15 cellular contexts compared by ENCODE assay signal in the genomic region with DNA sequence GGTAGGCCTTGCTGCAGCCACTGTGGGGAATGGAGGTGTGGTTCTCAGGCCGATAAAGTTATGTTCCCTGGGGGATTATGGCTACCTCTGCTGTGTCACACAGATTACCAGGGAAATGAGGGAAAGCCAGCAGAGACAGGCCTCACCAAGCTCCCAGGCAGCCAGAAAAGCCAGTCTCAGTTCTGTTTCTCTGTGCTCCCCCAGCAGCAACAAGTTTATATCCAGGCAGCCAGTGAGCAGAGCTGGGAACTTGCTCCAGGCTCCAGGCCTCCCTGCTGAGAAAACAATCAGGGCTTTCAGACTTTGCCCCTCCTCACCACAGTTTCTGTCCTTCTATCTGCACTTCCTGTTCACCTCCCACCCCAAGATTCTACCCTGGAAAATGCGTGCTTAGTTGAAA.
"Had no signal": no experiment of that assay in that cellular context is flagged by ENCODE, and none has a peak within 500 bp of the region (broad histone marks: within the 10 kb centered on the region; RNA-seq: fewer than 3 reads in every experiment).

No MANE protein-coding gene starts in this region.

- DNase-seq: activated CD4-positive, alpha-beta T cell treated with anti-CD3 and anti-CD28 coated beads for 1 hour; activated CD4-positive, alpha-beta T cell treated with anti-CD3 and anti-CD28 coated beads, Interleukin-2, amount 50 U/mL, for 48 hours; activated naive CD4-positive, alpha-beta T cell treated with anti-CD3 and anti-CD28 coated beads for 36 hours; activated T-cell treated with anti-CD3 and anti-CD28 coated beads, Interleukin-2, amount 50 U/mL, for 1 hour; dermis blood vessel endothelial cell; left ventricle myocardium superior; ovary; sigmoid colon; stimulated activated CD4-positive, alpha-beta T cell treated with anti-CD3 and anti-CD28 coated beads, Interleukin-1b, Interleukin-23, amount 100 ng/mL, for 48 hours; stomach; T-cell had no signal

- H3K4me3 ChIP-seq: ovary, sigmoid colon, stomach, thoracic aorta had no signal

- ATAC-seq: left ventricle myocardium superior; natural killer cell treated with Interleukin-12 subunit alpha and Interleukin-12 subunit beta and Interleukin-15 and Interleukin-18, amount 100 ng/mL, for 72 hours; T-cell had no signal

- H3K4me1 ChIP-seq: sigmoid colon, stomach had no signal

- H3K27ac ChIP-seq: ovary, sigmoid colon, stomach, thoracic aorta had no signal

- H3K4me3 Mint-ChIP-seq: activated naive CD4-positive, alpha-beta T cell treated with anti-CD3 and anti-CD28 coated beads for 36 hours; memory B cell; natural killer cell treated with Interleukin-12 subunit alpha and Interleukin-12 subunit beta and Interleukin-15 and Interleukin-18, amount 100 ng/mL, for 72 hours; T-cell had no signal

- H3K36me3 Mint-ChIP-seq: T-cell had no signal

- H3K27me3 ChIP-seq: ovary, sigmoid colon, stomach had no signal

- H3K9me3 ChIP-seq: ovary had no signal

- H3K27me3 Mint-ChIP-seq: memory B cell; natural killer cell treated with Interleukin-12 subunit alpha and Interleukin-12 subunit beta and Interleukin-15 and Interleukin-18, amount 100 ng/mL, for 72 hours; T-cell had no signal

- H3K36me3 ChIP-seq: ovary, sigmoid colon, stomach, thoracic aorta had no signal

- H3K4me1 Mint-ChIP-seq: memory B cell, T-cell had no signal

- H3K27ac Mint-ChIP-seq: activated naive CD4-positive, alpha-beta T cell treated with anti-CD3 and anti-CD28 coated beads for 36 hours; activated T-helper 2 cell treated with anti-CD3 and anti-CD28 coated beads, Interferon-gamma antibody, Interleukin-2, Interleukin-4, amounts not matched to agents 10 μg/mL and 5 μg/mL and 100 μg/mL, durations not matched to agents 14 hours and 24 hours and 36 hours; memory B cell; natural killer cell treated with Interleukin-12 subunit alpha and Interleukin-12 subunit beta and Interleukin-15 and Interleukin-18, amount 100 ng/mL, for 72 hours; T-cell had no signal
